In the genomic region with DNA sequence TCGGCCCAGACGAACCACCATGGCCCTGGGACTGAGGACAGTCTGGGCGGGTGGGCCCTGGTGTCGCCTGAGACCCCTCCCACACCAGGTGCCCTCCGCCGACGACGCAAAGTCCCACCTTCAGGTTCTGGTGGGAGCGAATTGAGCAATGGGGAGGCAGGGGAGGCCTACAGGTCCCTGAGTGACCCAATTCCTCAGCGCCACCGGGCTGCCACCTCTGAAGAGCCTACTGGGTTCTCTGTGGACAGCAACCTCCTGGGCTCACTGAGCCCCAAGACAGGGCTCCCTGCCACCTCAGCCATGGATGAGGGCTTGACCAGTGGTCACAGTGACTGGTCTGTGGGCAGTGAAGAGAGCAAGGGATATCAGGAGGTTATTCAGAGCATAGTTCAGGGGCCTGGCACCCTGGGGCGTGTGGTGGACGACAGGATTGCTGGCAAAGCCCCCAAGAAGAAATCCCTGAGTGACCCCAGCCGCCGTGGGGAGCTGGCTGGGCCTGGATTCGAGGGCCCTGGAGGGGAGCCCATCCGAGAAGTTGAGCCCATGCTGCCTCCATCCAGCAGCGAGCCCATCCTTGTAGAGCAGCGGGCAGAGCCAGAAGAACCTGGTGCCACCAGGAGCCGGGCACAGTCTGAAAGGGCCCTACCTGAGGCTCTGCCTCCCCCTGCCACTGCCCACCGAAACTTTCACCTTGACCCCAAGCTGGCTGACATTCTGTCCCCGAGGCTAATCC, we compare ENCODE assay signal across 14 cellular contexts. TPM values are rescaled to one million over a fixed set of nuclear protein-coding genes. Genes with fewer than 3 reads are reported as not detected.
DNase-seq lines count a peak whose midpoint lies in the region; ATAC-seq and TF ChIP-seq lines count a peak whose summit lies in the region.
"Had no signal": no experiment of that assay in that cellular context is flagged by ENCODE, and none has a peak within 500 bp of the region (broad histone marks: within the 10 kb centered on the region; RNA-seq: fewer than 3 reads in every experiment).

No MANE protein-coding gene starts in this region.

- no peak for TF ChIP-seq POLR2A in uterus (IDR thresholded peaks at IDR 0.05)

- H3K27me3 ChIP-seq in heart right ventricle (peaks cover 0 to 23% (median 0%) of the 10 kb centered on the region in 7 donors), psoas muscle (ENCODE audit: insufficient read depth in 3 of 3, low read length in 2 of 3) (peaks cover 0 to 5% (median 4%) of the 10 kb centered on the region in 3 donors), uterus (no peaks in the 10 kb centered on the region)

- WGBS in heart right ventricle, 2 donors = 61 to 67% methylated on average over 22 of the region's 22 CpGs
- WGBS in psoas muscle, 3 donors = 78 to 81% (median 79%) methylated on average over 21 to 22 of the region's 22 CpGs

- H3K36me3 ChIP-seq in heart right ventricle (peaks cover 0 to 20% (median 0%) of the 10 kb centered on the region in 9 donors), psoas muscle (ENCODE audit: insufficient read depth in 1 of 2, low read depth in 1 of 2) (no peaks in the 10 kb centered on the region), uterus (no peaks in the 10 kb centered on the region)

- DNase-seq in heart right ventricle (no peak), left cardiac atrium (no peak), fibroblast of villous mesenchyme (ENCODE audit: low read depth) (no peak), psoas muscle (peak in 1 of 2 donors; percentile 42), uterus (no peak), NCI-H510A treated with DMSO at 0.1 percent for 48 hours (lab: John Stamatoyannopoulos, UW) (no peak)
- no peak for DNase-seq in activated naive CD4-positive, alpha-beta T cell treated with Interleukin-2 at 50 U/mL for 16 hours
- DNase-seq: activated CD4-positive, alpha-beta T cell treated with anti-CD3 and anti-CD28 coated beads, Interleukin-2, amount 10 ng/mL, durations not matched to agents 24 days and 14 days; effector memory CD8-positive, alpha-beta T cell; NCI-H187; NK-92 treated with Interleukin-12 subunit alpha and Interleukin-12 subunit beta, amount 100 ng/mL, for 24 hours had no signal

- H3K27ac ChIP-seq in heart right ventricle (peak overlapping the region; percentile 21 to 100 (median 98)), psoas muscle (peak overlapping the region; percentile 30), uterus (peak overlapping the region; percentile 91 to 93)

- ATAC-seq in heart right ventricle = no peak
- no peak for ATAC-seq in left cardiac atrium
- ATAC-seq in psoas muscle = no peak
- no peak for ATAC-seq in HG03045 (IDR thresholded peaks at IDR 0.05; ENCODE audit: unreplicated experiment)
- ATAC-seq: effector memory CD8-positive, alpha-beta T cell; HCT116; stimulated activated effector memory CD8-positive, alpha-beta T cell treated with anti-CD3 and anti-CD28 coated beads, Interleukin-12 subunit alpha, Interleukin-12 subunit beta, amount 100 ng/mL, for 72 hours had no signal

- peak overlapping the region; percentile 21 to 88 (median 74) for H3K4me3 ChIP-seq in heart right ventricle
- H3K4me3 ChIP-seq in fibroblast of villous mesenchyme (ENCODE audit: low read depth, low read length) = peak overlapping the region; percentile 81
- peak overlapping the region; percentile 80 for H3K4me3 ChIP-seq in psoas muscle
- peak overlapping the region; percentile 37 to 46 for H3K4me3 ChIP-seq in uterus

- peaks cover 27 to 92% (median 72%) of the 10 kb centered on the region in 9 donors for H3K4me1 ChIP-seq in heart right ventricle
- peaks cover 16% of the 10 kb centered on the region for H3K4me1 ChIP-seq in psoas muscle
- peaks cover 0 to 8% of the 10 kb centered on the region in 2 donors for H3K4me1 ChIP-seq in uterus

- H3K9me3 ChIP-seq in heart right ventricle (no peaks in the 10 kb centered on the region), psoas muscle (no peaks in the 10 kb centered on the region), uterus (no peaks in the 10 kb centered on the region)

- intact Hi-C loops in heart right ventricle (cut with DNase I) = no loop called here
- intact Hi-C loops in left cardiac atrium (cut with DNase I) = no loop called here
- intact Hi-C loops in psoas muscle (cut with DNase I) = no loop called here
- intact Hi-C loops in uterus (cut with DNase I; ENCODE audit: low total_unique reads) = no loop called here

- no peak for TF ChIP-seq CTCF in heart right ventricle (IDR thresholded peaks at IDR 0.05)
- TF ChIP-seq CTCF in fibroblast of villous mesenchyme (IDR thresholded peaks at IDR 0.05; ENCODE audit: insufficient read depth, low read depth, low read length) = no peak
- TF ChIP-seq CTCF in psoas muscle (IDR thresholded peaks at IDR 0.05) = no peak
- TF ChIP-seq CTCF in uterus (IDR thresholded peaks at IDR 0.05) = no peak

RNA-seq across cellular contexts. Expression of gene ARHGEF17, which starts 2.8 kb away (rescaled TPM):
- 10 to 100 TPM; 39.2 to 67.4 (median 52.2) TPM for total RNA-seq in heart right ventricle
- polyA plus RNA-seq in heart right ventricle = 10 to 100 TPM; 38.6 to 44.3 TPM
- 10 to 100 TPM; 42.2 to 53.2 TPM for total RNA-seq in left cardiac atrium
- total RNA-seq in fibroblast of villous mesenchyme = 71.2 and 78.3 TPM in 2 replicates
- 10 to 100 TPM; 10.8 to 38.4 (median 15.5) TPM for total RNA-seq in psoas muscle
- 1 to 10 TPM; 5.7 to 7.9 (median 6.9) TPM for polyA plus RNA-seq in psoas muscle
- 100 to 1,000 TPM in 1 of 4 donors, 10 to 100 TPM in 3; 17.9 to 174 (median 58.6) TPM for total RNA-seq in uterus
- total RNA-seq: activated CD4-positive, alpha-beta T cell treated with anti-CD3 and anti-CD28 coated beads, Interleukin-2, amount 10 ng/mL, durations not matched to agents 24 days and 14 days had no signal

RNA-seq across cellular contexts. Expression of gene P2RY6, which starts 38.7 kb away (rescaled TPM):
- total RNA-seq in heart right ventricle = 10 to 100 TPM in 1 of 10 donors, 1 to 10 TPM in 7, under 1 TPM in 2; 0.83 to 13.0 (median 1.8) TPM
- 1 to 10 TPM; 1.2 to 2.4 TPM for polyA plus RNA-seq in heart right ventricle
- 1 to 10 TPM; 2.0 to 4.4 TPM for total RNA-seq in left cardiac atrium
- 0.32 TPM in 1 of 2 replicates, not detected in the other for total RNA-seq in fibroblast of villous mesenchyme
- total RNA-seq in psoas muscle = 1 to 10 TPM in 3 of 4 donors, under 1 TPM in 1; 0.96 to 2.5 (median 1.5) TPM
- polyA plus RNA-seq in psoas muscle = 1 to 10 TPM in 2 of 3 donors, under 1 TPM in 1; 0.59 to 1.6 (median 1.2) TPM
- 1 to 10 TPM in 1 of 4 donors, under 1 TPM in 1, not detected in 2; 0.76 to 1.0 TPM for total RNA-seq in uterus
- total RNA-seq: activated CD4-positive, alpha-beta T cell treated with anti-CD3 and anti-CD28 coated beads, Interleukin-2, amount 10 ng/mL, durations not matched to agents 24 days and 14 days had no signal

Comparison
In these comparisons a context has a peak if more than half of its experiments do, and no peak if none do; other contexts are left out.
1. H3K27ac ChIP-seq: peak in every context shown above with its lines; median percentile 98 in heart right ventricle; 92 in uterus; 30 in psoas muscle.